Comparison of ENCODE assay signal across 8 cellular contexts in genomic region chr11:2526808-2527381, GRCh38.
DNase-seq lines count a peak whose midpoint lies in the region; ATAC-seq and FAIRE-seq lines count a peak whose summit lies in the region.

No MANE protein-coding gene starts in this region.

- DNase-seq in activated gamma-delta T cell treated with Interleukin-2 at 50 U/mL for 16 hours (peak; percentile 4), activated gamma-delta T cell (lab: John Stamatoyannopoulos, UW) (no peak), mesenteric fat pad (ENCODE audit: low spot score) (peak; percentile 88), caudate nucleus (lab: John Stamatoyannopoulos, UW) (no peak), urothelium cell line (ENCODE audit: low spot score) (no peak)

- H3K27me3 Mint-ChIP-seq in activated naive CD4-positive, alpha-beta T cell treated with anti-CD3 and anti-CD28 coated beads, Interleukin-2, amount 50 U/mL, for 24 hours = no peaks in the 10 kb centered on the region

- H3K4me1 Mint-ChIP-seq in activated naive CD4-positive, alpha-beta T cell treated with anti-CD3 and anti-CD28 coated beads, Interleukin-2, amount 50 U/mL, for 24 hours = peaks cover 37% of the 10 kb centered on the region

- ATAC-seq in HG03469 (IDR thresholded peaks at IDR 0.05; ENCODE audit: unreplicated experiment) (peak; percentile 53), GM19452 (IDR thresholded peaks at IDR 0.05; ENCODE audit: unreplicated experiment) (no peak)

- H3K27ac ChIP-seq in caudate nucleus (ENCODE audit: low read depth, low read length) = no peak overlapping the region

- no peak for FAIRE-seq in urothelium cell line (lab: Jason Lieb, UNC)

- no peaks in the 10 kb centered on the region for H3K9me3 Mint-ChIP-seq in activated naive CD4-positive, alpha-beta T cell treated with anti-CD3 and anti-CD28 coated beads, Interleukin-2, amount 50 U/mL, for 24 hours

- no peaks in the 10 kb centered on the region for H3K36me3 Mint-ChIP-seq in activated naive CD4-positive, alpha-beta T cell treated with anti-CD3 and anti-CD28 coated beads, Interleukin-2, amount 50 U/mL, for 24 hours

- peak overlapping the region; percentile 62 for H3K27ac Mint-ChIP-seq in activated naive CD4-positive, alpha-beta T cell treated with anti-CD3 and anti-CD28 coated beads, Interleukin-2, amount 50 U/mL, for 24 hours

- H3K4me3 Mint-ChIP-seq in activated naive CD4-positive, alpha-beta T cell treated with anti-CD3 and anti-CD28 coated beads, Interleukin-2, amount 50 U/mL, for 24 hours = peak overlapping the region; percentile 47

Comparison
In these comparisons a context has a peak if more than half of its experiments do, and no peak if none do; other contexts are left out.
1. DNase-seq: peak in activated gamma-delta T cell treated with Interleukin-2 at 50 U/mL for 16 hours (single experiment) and mesenteric fat pad (single experiment); none in activated gamma-delta T cell (single experiment), caudate nucleus (0 of 61) and urothelium cell line (single experiment).